10 cellular contexts compared by ENCODE assay signal in genomic region chr12:3897400-3897910, GRCh38. TPM values are rescaled to one million over a fixed set of nuclear protein-coding genes. Genes with fewer than 3 reads are reported as not detected.
DNase-seq lines count a peak whose midpoint lies in the region; ATAC-seq, FAIRE-seq and TF ChIP-seq lines count a peak whose summit lies in the region.
"Had no signal": no experiment of that assay in that cellular context is flagged by ENCODE, and none has a peak within 500 bp of the region (broad histone marks: within the 10 kb centered on the region; RNA-seq: fewer than 3 reads in every experiment).

No MANE protein-coding gene starts in this region.

- TF ChIP-seq CTCF in mucosa of descending colon (IDR thresholded peaks at IDR 0.05): no peak

- H3K36me3 ChIP-seq in mucosa of descending colon (ENCODE audit: low read depth): no peaks in the 10 kb centered on the region

- intact Hi-C loops in mucosa of descending colon (cut with DNase I, micrococcal nuclease): no loop called here
- intact Hi-C loops in Right ventricle myocardium superior (cut with DNase I): no loop called here

- no peak overlapping the region for H3K4me3 ChIP-seq in mucosa of descending colon

- peak; percentile 15 for DNase-seq in stimulated activated CD4-positive, alpha-beta T cell treated with anti-CD3 and anti-CD28 coated beads, Interleukin-15, amount 100 ng/mL, for 24 hours
- no peak for DNase-seq in stimulated activated CD4-positive, alpha-beta T cell treated with anti-CD3 and anti-CD28 coated beads, Interleukin-12 subunit alpha, Interleukin-12 subunit beta, amount 100 ng/mL, for 4 hours
- DNase-seq in activated T-helper 1 cell treated with Interleukin-2 at 50 U/mL for 16 hours (ENCODE audit: low read depth): peak; percentile 4
- no peak for DNase-seq in mucosa of descending colon
- no peak for DNase-seq in urothelium cell line (ENCODE audit: low spot score)
- DNase-seq in RPMI8226: no peak
- DNase-seq in Right ventricle myocardium superior: no peak
- DNase-seq: NCI-H1105 treated with DMSO at 0.1 percent for 48 hours, NCI-H774 had no signal

- no peaks in the 10 kb centered on the region for H3K9me3 ChIP-seq in mucosa of descending colon

- ATAC-seq in mucosa of descending colon (peak; percentile 65), Right ventricle myocardium superior (ENCODE audit: poor library complexity) (no peak), GM19351 (IDR thresholded peaks at IDR 0.05; ENCODE audit: unreplicated experiment) (no peak)

- H3K4me1 ChIP-seq in mucosa of descending colon (ENCODE audit: low read depth): no peaks in the 10 kb centered on the region

- FAIRE-seq in urothelium cell line (lab: Jason Lieb, UNC): peak; percentile 70

RNA-seq across cellular contexts. Expression of gene PARP11, which starts 24.3 kb away (rescaled TPM):
- total RNA-seq in mucosa of descending colon (10 to 100 TPM in 1 of 3 donors, 1 to 10 TPM in 2; 8.5 to 12.4 (median 9.5) TPM), Right ventricle myocardium superior (4.9 TPM)

Comparison
In these comparisons a context has a peak if more than half of its experiments do, and no peak if none do; other contexts are left out.
1. DNase-seq: peak in stimulated activated CD4-positive, alpha-beta T cell treated with anti-CD3 and anti-CD28 coated beads, Interleukin-15, amount 100 ng/mL, for 24 hours (single experiment) and activated T-helper 1 cell treated with Interleukin-2 at 50 U/mL for 16 hours (single experiment); none in stimulated activated CD4-positive, alpha-beta T cell treated with anti-CD3 and anti-CD28 coated beads, Interleukin-12 subunit alpha, Interleukin-12 subunit beta, amount 100 ng/mL, for 4 hours (single experiment), mucosa of descending colon (0 of 3), urothelium cell line (single experiment), RPMI8226 (single experiment) and Right ventricle myocardium superior (single experiment).